8 cellular contexts compared by ENCODE assay signal in the genomic region with DNA sequence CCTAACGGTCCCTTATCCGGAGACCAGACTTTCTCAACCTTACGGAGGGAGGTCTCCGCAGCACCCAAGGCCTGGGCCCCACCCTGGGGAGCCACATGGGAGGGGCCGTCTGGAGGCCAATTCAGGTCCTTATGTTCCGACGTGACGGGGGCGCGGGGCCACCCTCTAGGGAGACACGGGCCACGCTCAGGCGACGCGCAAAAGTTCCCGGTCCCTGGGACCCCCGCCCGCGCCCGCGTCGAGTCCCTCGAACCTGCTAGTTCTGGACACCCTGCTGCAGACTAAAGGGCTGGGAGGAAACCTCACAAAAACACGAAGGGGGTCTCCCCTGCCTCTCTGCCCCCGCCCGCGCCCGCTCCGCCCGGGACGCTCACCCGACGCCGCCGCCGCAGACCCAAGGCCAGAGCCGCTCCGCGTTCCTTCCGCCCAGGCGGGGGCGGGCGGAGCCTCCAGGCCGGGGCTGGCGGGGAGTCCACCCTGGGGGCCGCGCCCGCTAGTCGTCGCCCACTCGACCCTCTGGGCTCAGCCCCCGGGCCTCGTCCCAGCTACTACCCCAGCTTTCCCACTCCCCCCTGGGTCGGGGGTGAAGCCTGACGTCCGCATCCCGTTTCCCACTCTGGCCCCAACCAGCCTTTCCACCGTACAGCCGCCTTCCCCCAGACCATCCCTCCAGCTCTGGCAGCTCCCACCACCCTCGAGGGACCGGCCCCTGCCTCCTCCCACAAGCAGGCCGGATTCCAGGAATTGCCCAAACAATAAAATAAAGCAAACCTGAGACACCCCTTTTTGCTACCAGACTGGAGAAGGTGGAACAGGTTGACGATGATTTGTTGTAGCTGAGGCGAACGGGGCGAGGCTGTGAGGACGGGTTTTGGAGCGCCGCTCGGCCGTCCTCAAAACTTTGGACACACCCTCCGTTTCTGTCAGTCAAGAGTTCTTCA. TPM values are rescaled to one million over a fixed set of nuclear protein-coding genes. Genes with fewer than 3 reads are reported as not detected.
A peak's percentile ranks its signal among the peaks of the same experiment; 100 is the strongest.
DNase-seq lines count a peak whose midpoint lies in the region; ATAC-seq lines count a peak whose summit lies in the region.

No MANE protein-coding gene starts in this region.

- ATAC-seq in HG03139 (IDR thresholded peaks at IDR 0.05; ENCODE audit: unreplicated experiment) = no peak

- CTCF ChIA-PET in CD8-positive, alpha-beta memory T cell (lab: Charles Lee) = interaction anchor here (1.0 to 6.4 kb wide), 3 partner anchors 11 to 199 kb away, joined by 3 to 42 read pairs (median 6); no protein-coding TSS in a partner anchor

- H3K4ac ChIP-seq in mesenchymal stem cell (ENCODE audit: low read depth in 1 of 2, low read length in 2 of 2) = no peak overlapping the region

- no peaks in the 10 kb centered on the region for H3K9me3 ChIP-seq in CD8-positive, alpha-beta memory T cell (ENCODE audit: low read length)
- H3K9me3 ChIP-seq in mesenchymal stem cell (ENCODE audit: control insufficient read depth, low read length) = no peaks in the 10 kb centered on the region

- H3K36me3 Mint-ChIP-seq in CD8-positive, alpha-beta memory T cell = peaks cover 0 to 42% (median 0%) of the 10 kb centered on the region in 3 donors

- H3K79me1 ChIP-seq in mesenchymal stem cell (replicated peaks; ENCODE audit: low read length, poor library complexity, severe bottlenecking) = peaks cover 52% of the 10 kb centered on the region

- peak overlapping the region; percentile 12 for H4K91ac ChIP-seq in mesenchymal stem cell (ENCODE audit: low read length)

- peaks cover 0 to 4% of the 10 kb centered on the region in 2 donors for H3K27me3 Mint-ChIP-seq in CD8-positive, alpha-beta memory T cell

- peak overlapping the region in 1 of 2 experiments; percentile 38 for H2BK12ac ChIP-seq in mesenchymal stem cell (ENCODE audit: low read length in 2 of 2)

- H2BK5ac ChIP-seq in mesenchymal stem cell (ENCODE audit: low read depth, low read length, poor library complexity, severe bottlenecking) = no peak overlapping the region

- peak overlapping the region; percentile 42 for H2AK5ac ChIP-seq in mesenchymal stem cell (ENCODE audit: low read length, severe bottlenecking)

- H3K27ac Mint-ChIP-seq in CD8-positive, alpha-beta memory T cell = peak overlapping the region in 5 of 8 donors; percentile 57 to 100 (median 94)

- no peaks in the 10 kb centered on the region for H3K27me3 ChIP-seq in CD8-positive, alpha-beta memory T cell (ENCODE audit: insufficient read depth, low read length, poor library complexity, severe bottlenecking)
- no peaks in the 10 kb centered on the region for H3K27me3 ChIP-seq in mesenchymal stem cell (ENCODE audit: control insufficient read depth in 1 of 2, insufficient read depth in 1 of 2, low read length in 2 of 2)

- peak overlapping the region; percentile 61 for H4K8ac ChIP-seq in mesenchymal stem cell (ENCODE audit: low read length)

- H3K9ac ChIP-seq in mesenchymal stem cell (ENCODE audit: low read length) = peak overlapping the region; percentile 100

- H3K9me3 Mint-ChIP-seq in CD8-positive, alpha-beta memory T cell = no peaks in the 10 kb centered on the region

- 95% methylated on average over 70 of the region's 72 CpGs for WGBS in mesenchymal stem cell
- WGBS in urinary bladder = 11% methylated on average over 72 of the region's 72 CpGs

- no peak overlapping the region for H3K4me3 ChIP-seq in CD8-positive, alpha-beta memory T cell (ENCODE audit: low read length)
- H3K4me3 ChIP-seq in mesenchymal stem cell (ENCODE audit: insufficient read depth in 1 of 2, low read depth in 1 of 2, low read length in 2 of 2) = peak overlapping the region in 1 of 2 experiments; percentile 86
- H3K4me3 ChIP-seq in urinary bladder (ENCODE audit: low read depth, low read length) = peak overlapping the region; percentile 42

- POLR2A ChIA-PET in CD8-positive, alpha-beta memory T cell (lab: Charles Lee) = interaction anchor here (0.7 kb wide), 1 partner anchor 236 kb away, joined by 3 read pairs; no protein-coding TSS in a partner anchor

- peak overlapping the region; percentile 100 for H3K27ac ChIP-seq in CD8-positive, alpha-beta memory T cell (ENCODE audit: low read depth, low read length)
- H3K27ac ChIP-seq in cingulate gyrus (ENCODE audit: low read depth, low read length) = peak overlapping the region; percentile 98
- no peak overlapping the region for H3K27ac ChIP-seq in mesenchymal stem cell (ENCODE audit: low read length, poor library complexity, severe bottlenecking)
- H3K27ac ChIP-seq in urinary bladder (ENCODE audit: low read depth) = peak overlapping the region; percentile 53

- H2BK15ac ChIP-seq in mesenchymal stem cell (ENCODE audit: low read depth, poor library complexity, severe bottlenecking) = no peak overlapping the region

- peaks cover 28% of the 10 kb centered on the region for H3K36me3 ChIP-seq in CD8-positive, alpha-beta memory T cell (ENCODE audit: insufficient read depth, low read length)
- peaks cover 33 to 57% of the 10 kb centered on the region in 2 experiments for H3K36me3 ChIP-seq in mesenchymal stem cell (ENCODE audit: control insufficient read depth in 1 of 2, insufficient read depth in 2 of 2, low read depth in 1 of 2, low read length in 2 of 2)
- H3K36me3 ChIP-seq in urinary bladder (ENCODE audit: insufficient read depth) = peaks cover 6% of the 10 kb centered on the region

- no peak overlapping the region for H2AFZ ChIP-seq in mesenchymal stem cell (ENCODE audit: low read depth, low read length)

- peak overlapping the region in 1 of 2 experiments; percentile 67 for H3K23ac ChIP-seq in mesenchymal stem cell (ENCODE audit: low read length in 2 of 2)

- DNase-seq in CD8-positive, alpha-beta memory T cell = no peak
- DNase-seq in NCI-H226 = peak; percentile 90
- DNase-seq in mesenchymal stem cell = no peak
- no peak for DNase-seq in NCI-H2196 (lab: John Stamatoyannopoulos, UW; ENCODE audit: unreplicated experiment)
- no peak for DNase-seq in globus pallidus (ENCODE audit: low spot score)

- peaks cover 31% of the 10 kb centered on the region for H3K4me1 ChIP-seq in CD8-positive, alpha-beta memory T cell (ENCODE audit: insufficient read depth, low read length)
- H3K4me1 ChIP-seq in mesenchymal stem cell (ENCODE audit: control insufficient read depth, insufficient read depth, low read depth, low read length) (peaks cover 28% of the 10 kb centered on the region), urinary bladder (ENCODE audit: insufficient read depth) (no peaks in the 10 kb centered on the region)

- H3K4me3 Mint-ChIP-seq in CD8-positive, alpha-beta memory T cell = peak overlapping the region in 6 of 7 donors; percentile 5 to 89 (median 55)

- peaks cover 11 to 38% (median 19%) of the 10 kb centered on the region in 3 donors for H3K4me1 Mint-ChIP-seq in CD8-positive, alpha-beta memory T cell

- H3K4me2 ChIP-seq in mesenchymal stem cell (ENCODE audit: low read length, poor library complexity, severe bottlenecking) = no peak overlapping the region

- no peak overlapping the region for H3K18ac ChIP-seq in mesenchymal stem cell (ENCODE audit: low read depth in 1 of 2, low read length in 2 of 2)

- H3K14ac ChIP-seq in mesenchymal stem cell (ENCODE audit: low read length in 2 of 2) = no peak overlapping the region

- no peak overlapping the region for H2BK120ac ChIP-seq in mesenchymal stem cell (ENCODE audit: low read depth, low read length)

RNA-seq across cellular contexts. Expression of a gene that starts 2.7 kb away (rescaled TPM):
- 100 to 1,000 TPM; 118 to 125 TPM for total RNA-seq in CD8-positive, alpha-beta memory T cell
- polyA plus RNA-seq in CD8-positive, alpha-beta memory T cell = 183 TPM
- 114 TPM for polyA plus RNA-seq in mesenchymal stem cell (2013, experiment 1 of 2)
- polyA plus RNA-seq in mesenchymal stem cell (2013, experiment 2 of 2) = 114 TPM
- 71.5 TPM for total RNA-seq in urinary bladder
- polyA plus RNA-seq in urinary bladder = 271 TPM

RNA-seq across cellular contexts. Expression of a gene that starts 31.1 kb away (rescaled TPM):
- 10 to 100 TPM; 86.9 to 91.5 TPM for total RNA-seq in CD8-positive, alpha-beta memory T cell
- 22.5 TPM for polyA plus RNA-seq in CD8-positive, alpha-beta memory T cell
- polyA plus RNA-seq in mesenchymal stem cell (2013, experiment 1 of 2) = 41.9 TPM
- 42.6 TPM for polyA plus RNA-seq in mesenchymal stem cell (2013, experiment 2 of 2)
- total RNA-seq in urinary bladder = 8.7 TPM
- 79.0 TPM for polyA plus RNA-seq in urinary bladder

RNA-seq across cellular contexts. Expression of a gene that starts 33.0 kb away (rescaled TPM):
- total RNA-seq in CD8-positive, alpha-beta memory T cell = 1 to 10 TPM; 1.8 to 2.1 TPM
- polyA plus RNA-seq in CD8-positive, alpha-beta memory T cell = 0.81 TPM
- polyA plus RNA-seq in mesenchymal stem cell (2013, experiment 1 of 2) = 1.2 TPM
- 1.2 TPM for polyA plus RNA-seq in mesenchymal stem cell (2013, experiment 2 of 2)
- total RNA-seq in urinary bladder = 0.90 TPM
- 0.96 TPM for polyA plus RNA-seq in urinary bladder

RNA-seq across cellular contexts. Expression of a gene that starts 54.2 kb away (rescaled TPM):
- total RNA-seq in CD8-positive, alpha-beta memory T cell = 10 to 100 TPM; 26.2 to 28.4 TPM
- 11.5 TPM for polyA plus RNA-seq in CD8-positive, alpha-beta memory T cell
- 25.0 TPM for polyA plus RNA-seq in mesenchymal stem cell (2013, experiment 1 of 2)
- 26.7 TPM for polyA plus RNA-seq in mesenchymal stem cell (2013, experiment 2 of 2)
- total RNA-seq in urinary bladder = 13.5 TPM
- polyA plus RNA-seq in urinary bladder = 27.0 TPM

RNA-seq across cellular contexts. Expression of a gene that starts 56.2 kb away (rescaled TPM):
- total RNA-seq in CD8-positive, alpha-beta memory T cell = 1 to 10 TPM; 1.2 to 2.4 TPM
- polyA plus RNA-seq in CD8-positive, alpha-beta memory T cell = 1.1 TPM
- polyA plus RNA-seq in mesenchymal stem cell (2013, experiment 1 of 2) = 0.46 TPM
- 0.67 TPM for polyA plus RNA-seq in mesenchymal stem cell (2013, experiment 2 of 2)
- total RNA-seq in urinary bladder = 0.37 TPM
- polyA plus RNA-seq in urinary bladder = 1.2 TPM
